ENCODE assay signal across 8 cellular contexts in genomic region chr10:61903991-61904350, GRCh38. TPM values are rescaled to one million over a fixed set of nuclear protein-coding genes. Genes with fewer than 3 reads are reported as not detected.
A peak's percentile ranks its signal among the peaks of the same experiment; 100 is the strongest.
DNase-seq lines count a peak whose midpoint lies in the region; ATAC-seq and FAIRE-seq lines count a peak whose summit lies in the region.

No MANE protein-coding gene starts in this region.

- peak overlapping the region; percentile 90 for H3K4me3 Mint-ChIP-seq in activated T-cell treated with anti-CD3 and anti-CD28 coated beads, Interleukin-2, amount 50 U/mL, for 24 hours
- peak overlapping the region; percentile 95 for H3K4me3 Mint-ChIP-seq in activated T-helper 2 cell treated with anti-CD3 and anti-CD28 coated beads, Interferon-gamma antibody, Interleukin-2, Interleukin-4, amounts not matched to agents 10 μg/mL and 5 μg/mL and 100 μg/mL, durations not matched to agents 14 hours and 24 hours and 36 hours (ENCODE audit: low read depth)

- intact Hi-C loops in activated T-helper 2 cell treated with anti-CD3 and anti-CD28 coated beads, Interferon-gamma antibody, Interleukin-2, Interleukin-4, amounts not matched to agents 10 μg/mL and 5 μg/mL and 100 μg/mL, durations not matched to agents 14 hours and 24 hours and 36 hours (cut with micrococcal nuclease), result loop anchor here (1.0 to 10.0 kb wide), 9 partner anchors 39 to 951 kb away; partner anchors contain the start of gene EGR2

- peaks cover 2% of the 10 kb centered on the region for H3K9me3 Mint-ChIP-seq in activated T-cell treated with anti-CD3 and anti-CD28 coated beads, Interleukin-2, amount 50 U/mL, for 24 hours
- no peaks in the 10 kb centered on the region for H3K9me3 Mint-ChIP-seq in activated T-helper 2 cell treated with anti-CD3 and anti-CD28 coated beads, Interferon-gamma antibody, Interleukin-2, Interleukin-4, amounts not matched to agents 10 μg/mL and 5 μg/mL and 100 μg/mL, durations not matched to agents 14 hours and 24 hours and 36 hours

- FAIRE-seq in islet of Langerhans (lab: Jason Lieb, UNC), result peak; percentile 47

- H3K27me3 Mint-ChIP-seq in activated T-cell treated with anti-CD3 and anti-CD28 coated beads, Interleukin-2, amount 50 U/mL, for 24 hours, result no peaks in the 10 kb centered on the region
- H3K27me3 Mint-ChIP-seq in activated T-helper 2 cell treated with anti-CD3 and anti-CD28 coated beads, Interferon-gamma antibody, Interleukin-2, Interleukin-4, amounts not matched to agents 10 μg/mL and 5 μg/mL and 100 μg/mL, durations not matched to agents 14 hours and 24 hours and 36 hours (ENCODE audit: low read depth), result no peaks in the 10 kb centered on the region

- no peak for DNase-seq in activated T-cell treated with anti-CD3 and anti-CD28 coated beads, Interleukin-2, amount 50 U/mL, for 24 hours
- no peak for DNase-seq in activated T-cell treated with anti-CD3 and anti-CD28 coated beads, Interleukin-2, amount 50 U/mL, for 48 hours
- DNase-seq in activated T-helper 2 cell treated with anti-CD3 and anti-CD28 coated beads, Interferon-gamma antibody, Interleukin-2, Interleukin-4, amounts not matched to agents 10 μg/mL and 5 μg/mL and 100 μg/mL, durations not matched to agents 14 hours and 24 hours and 36 hours (ENCODE audit: low spot score), result no peak
- no peak for DNase-seq in substantia nigra (lab: John Stamatoyannopoulos, UW)
- no peak for DNase-seq in activated CD8-positive, alpha-beta memory T cell treated with anti-CD3 and anti-CD28 coated beads for 24 hours
- DNase-seq in C1 segment of cervical spinal cord (lab: John Stamatoyannopoulos, UW), result no peak

- H3K27ac ChIP-seq in substantia nigra (ENCODE audit: low read depth, low read length, poor library complexity, severe bottlenecking), result peak overlapping the region; percentile 89

- ATAC-seq in GM21737 (IDR thresholded peaks at IDR 0.05; ENCODE audit: unreplicated experiment), result no peak

- peak overlapping the region; percentile 100 for H3K27ac Mint-ChIP-seq in activated T-cell treated with anti-CD3 and anti-CD28 coated beads, Interleukin-2, amount 50 U/mL, for 24 hours
- peak overlapping the region; percentile 93 for H3K27ac Mint-ChIP-seq in activated T-helper 2 cell treated with anti-CD3 and anti-CD28 coated beads, Interferon-gamma antibody, Interleukin-2, Interleukin-4, amounts not matched to agents 10 μg/mL and 5 μg/mL and 100 μg/mL, durations not matched to agents 14 hours and 24 hours and 36 hours

- H3K4me1 Mint-ChIP-seq in activated T-cell treated with anti-CD3 and anti-CD28 coated beads, Interleukin-2, amount 50 U/mL, for 24 hours (ENCODE audit: low read depth), result peaks cover 51% of the 10 kb centered on the region
- H3K4me1 Mint-ChIP-seq in activated T-helper 2 cell treated with anti-CD3 and anti-CD28 coated beads, Interferon-gamma antibody, Interleukin-2, Interleukin-4, amounts not matched to agents 10 μg/mL and 5 μg/mL and 100 μg/mL, durations not matched to agents 14 hours and 24 hours and 36 hours (ENCODE audit: low read depth), result peaks cover 34% of the 10 kb centered on the region

- H3K36me3 Mint-ChIP-seq in activated T-cell treated with anti-CD3 and anti-CD28 coated beads, Interleukin-2, amount 50 U/mL, for 24 hours (ENCODE audit: low read depth), result peaks cover 64% of the 10 kb centered on the region
- H3K36me3 Mint-ChIP-seq in activated T-helper 2 cell treated with anti-CD3 and anti-CD28 coated beads, Interferon-gamma antibody, Interleukin-2, Interleukin-4, amounts not matched to agents 10 μg/mL and 5 μg/mL and 100 μg/mL, durations not matched to agents 14 hours and 24 hours and 36 hours (ENCODE audit: low read depth), result peaks cover 29% of the 10 kb centered on the region

RNA-seq across cellular contexts. Expression of gene ARID5B, which starts 2.5 kb away (rescaled TPM):
- 34.9 and 35.7 TPM in 2 replicates for total RNA-seq in activated T-helper 2 cell treated with anti-CD3 and anti-CD28 coated beads, Interferon-gamma antibody, Interleukin-2, Interleukin-4, amounts not matched to agents 10 μg/mL and 5 μg/mL and 100 μg/mL, durations not matched to agents 14 hours and 24 hours and 36 hours
